In the genomic region with DNA sequence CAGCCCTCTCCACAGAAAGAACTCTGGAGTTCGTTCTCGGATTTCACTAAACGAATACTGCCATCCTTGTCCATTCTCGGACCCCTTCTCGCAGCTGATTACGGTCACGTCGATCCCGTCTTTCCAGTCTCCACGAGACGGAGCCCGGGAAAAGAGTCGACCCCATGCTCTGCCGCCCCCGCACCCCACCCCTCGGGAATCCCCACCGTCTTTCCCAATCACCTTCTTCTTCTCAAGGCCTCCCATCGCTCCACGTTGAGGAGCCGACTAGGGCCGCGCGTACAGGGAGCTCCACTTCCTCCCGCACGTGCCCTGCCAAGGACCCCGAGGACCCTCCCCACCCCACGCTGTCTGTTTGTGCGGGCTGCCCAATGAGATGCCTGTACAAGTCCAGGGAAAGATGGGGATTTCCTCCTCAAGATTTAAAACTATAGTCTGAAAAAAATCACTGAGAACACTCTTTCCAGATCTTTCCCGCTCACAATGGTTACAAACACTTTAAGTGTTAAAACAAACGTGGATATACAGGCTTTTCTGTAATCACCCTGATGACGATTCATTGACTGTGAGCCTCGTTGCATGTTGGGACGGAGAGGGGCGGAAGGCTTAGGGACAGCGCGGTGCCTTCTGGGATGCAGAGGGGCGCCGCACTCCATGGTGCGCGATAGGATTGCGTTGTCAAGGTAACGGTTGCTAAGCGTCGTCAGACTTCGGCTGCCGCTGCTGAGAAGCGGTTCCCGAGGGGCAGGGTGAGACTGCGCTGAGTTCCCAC, we compare ENCODE assay signal across 8 cellular contexts. TPM values are rescaled to one million over a fixed set of nuclear protein-coding genes. Genes with fewer than 3 reads are reported as not detected.
DNase-seq lines count a peak whose midpoint lies in the region; ATAC-seq and TF ChIP-seq lines count a peak whose summit lies in the region.

Gene PES1, minus strand, starts transcription at position 323 of the 772 bp plus-strand sequence. Its CDS starts 77 bp downstream, at position 246.

- DNase-seq in NCI-H187 (lab: John Stamatoyannopoulos, UW) = peak; percentile 83 to 84
- DNase-seq in T-helper 2 cell = peak; percentile 80 to 99 (median 93)
- DNase-seq in anterior cingulate cortex (lab: John Stamatoyannopoulos, UW) = peak; percentile 60 to 97 (median 91)
- DNase-seq in left ventricle myocardium superior = peak; percentile 95
- DNase-seq in prostate gland (ENCODE audit: low spot score) = peak; percentile 95

- WGBS in prostate gland = under 1% methylated on average over 49 of the region's 49 CpGs
- WGBS in urinary bladder = under 1% methylated on average over 49 of the region's 49 CpGs

- no peaks in the 10 kb centered on the region for H3K9me3 ChIP-seq in prostate gland

- peak; percentile 7 for TF ChIP-seq POLR2A in prostate gland (IDR thresholded peaks at IDR 0.05)

- ATAC-seq in GM18499 (IDR thresholded peaks at IDR 0.05; ENCODE audit: insufficient read depth, unreplicated experiment) (peak; percentile 85), HG02938 (IDR thresholded peaks at IDR 0.05; ENCODE audit: unreplicated experiment) (peak; percentile 96), left ventricle myocardium superior (peak; percentile 100)

- TF ChIP-seq CTCF in prostate gland (IDR thresholded peaks at IDR 0.05) = peak in 1 of 4 experiments; percentile 7

- peak within 1 kb of the TSS; percentile 68 to 84 for H3K27ac ChIP-seq in prostate gland
- peak within 1 kb of the TSS; percentile 73 for H3K27ac ChIP-seq in urinary bladder (ENCODE audit: low read depth)

- H3K36me3 ChIP-seq in prostate gland (peaks cover 14 to 19% of the 10 kb centered on the region in 2 donors), urinary bladder (ENCODE audit: insufficient read depth) (peaks cover 8% of the 10 kb centered on the region)

- intact Hi-C loops in left ventricle myocardium superior (cut with micrococcal nuclease) = no loop called here
- intact Hi-C loops in prostate gland (cut with DNase I) = no loop called here

- H3K4me3 ChIP-seq in prostate gland (peak within 1 kb of the TSS; percentile 62 to 83), urinary bladder (ENCODE audit: low read depth, low read length) (peak within 1 kb of the TSS; percentile 86)

- H3K4me1 ChIP-seq in prostate gland (replicated peaks) (peaks cover 4% of the 10 kb centered on the region), urinary bladder (ENCODE audit: insufficient read depth) (no peaks in the 10 kb centered on the region)

- H3K27me3 ChIP-seq in prostate gland (replicated peaks; ENCODE audit: insufficient read depth) = no peaks in the 10 kb centered on the region

RNA-seq across cellular contexts. Expression of gene PES1, which starts in this region (rescaled TPM):
- total RNA-seq in left ventricle myocardium superior = 21.6 TPM
- total RNA-seq in prostate gland = 10 to 100 TPM; 41.1 to 79.5 TPM
- total RNA-seq in urinary bladder = 29.1 TPM
- 49.1 TPM for polyA plus RNA-seq in urinary bladder

Comparison
In these comparisons a context has a peak if more than half of its experiments do, and no peak if none do; other contexts are left out.
1. Peak in every context shown above with its lines: DNase-seq, ATAC-seq, H3K4me3 ChIP-seq and H3K27ac ChIP-seq.